12 cellular contexts compared by ENCODE assay signal in genomic region chr5:32225445-32225844, GRCh38. TPM values are rescaled to one million over a fixed set of nuclear protein-coding genes. Genes with fewer than 3 reads are reported as not detected.
DNase-seq lines count a peak whose midpoint lies in the region; ATAC-seq, FAIRE-seq and TF ChIP-seq lines count a peak whose summit lies in the region.
"Had no signal": no experiment of that assay in that cellular context is flagged by ENCODE, and none has a peak within 500 bp of the region (broad histone marks: within the 10 kb centered on the region; RNA-seq: fewer than 3 reads in every experiment).

No MANE protein-coding gene starts in this region.

- DNase-seq in A549 (ENCODE audit: low read depth in 1 of 2, low spot score in 1 of 2) = peak in 1 of 2 experiments; percentile 53
- peak; percentile 43 for DNase-seq in NCI-H82 treated with DMSO at 0.1 percent for 48 hours (lab: John Stamatoyannopoulos, UW; ENCODE audit: unreplicated experiment)
- DNase-seq in fibroblast of the aortic adventitia (ENCODE audit: low read depth) = peak; percentile 33
- no peak for DNase-seq in nephron progenitor cell
- no peak for DNase-seq in SW480 (ENCODE audit: low spot score)
- DNase-seq in NCI-H2196 (lab: John Stamatoyannopoulos, UW; ENCODE audit: unreplicated experiment) = no peak
- DNase-seq in dorsolateral prefrontal cortex = no peak
- DNase-seq in NCI-H1436 treated with DMSO at 0.1 percent for 48 hours (lab: John Stamatoyannopoulos, UW) = no peak
- DNase-seq: activated naive CD8-positive, alpha-beta T cell treated with anti-CD3 and anti-CD28 coated beads for 36 hours; erythroblast; NCI-H2029 treated with DMSO at 0.1 percent for 48 hours had no signal

- H3K4me1 Mint-ChIP-seq in nephron progenitor cell = peaks cover 9% of the 10 kb centered on the region

- H3K27me3 ChIP-seq in dorsolateral prefrontal cortex = no peaks in the 10 kb centered on the region

- H3K4me2 ChIP-seq in A549 = peak overlapping the region; percentile 62

- H3K9me3 Mint-ChIP-seq in nephron progenitor cell = peaks cover 7% of the 10 kb centered on the region
- H3K9me3 Mint-ChIP-seq: activated naive CD8-positive, alpha-beta T cell treated with anti-CD3 and anti-CD28 coated beads for 36 hours had no signal

- intact Hi-C loops in dorsolateral prefrontal cortex (cut with DNase I) = no loop called here

- TF ChIP-seq POLR2A in A549 (IDR thresholded peaks at IDR 0.05; ENCODE audit: low read length) = no peak

- no peaks in the 10 kb centered on the region for H3K27me3 Mint-ChIP-seq in nephron progenitor cell (ENCODE audit: low read depth, poor library complexity)
- H3K27me3 Mint-ChIP-seq: activated naive CD8-positive, alpha-beta T cell treated with anti-CD3 and anti-CD28 coated beads for 36 hours; memory B cell had no signal

- CTCF ChIA-PET in A549 (lab: Yijun Ruan, JAX) = interaction anchor here (1.4 to 6.1 kb wide), 3 partner anchors 8 to 106 kb away, joined by 5 to 37 read pairs (median 11); no protein-coding TSS in a partner anchor

- POLR2A ChIA-PET in A549 (lab: Yijun Ruan, JAX) = no interaction called here

- H3K27ac ChIP-seq in A549 (peak overlapping the region; percentile 84 to 87), dorsolateral prefrontal cortex (peak overlapping the region in 13 of 59 donors; percentile 7 to 46 (median 32))

- H3K36me3 Mint-ChIP-seq in nephron progenitor cell (ENCODE audit: low read depth) = peaks cover 36% of the 10 kb centered on the region

- H3K27ac Mint-ChIP-seq in nephron progenitor cell = peak overlapping the region; percentile 91
- H3K27ac Mint-ChIP-seq: activated naive CD8-positive, alpha-beta T cell treated with anti-CD3 and anti-CD28 coated beads for 36 hours; memory B cell had no signal

- H3K4me3 ChIP-seq in A549 = no peak overlapping the region
- no peak overlapping the region for H3K4me3 ChIP-seq in fibroblast of the aortic adventitia (ENCODE audit: low read depth, low read length)
- H3K4me3 ChIP-seq in dorsolateral prefrontal cortex = no peak overlapping the region

- TF ChIP-seq CTCF in A549 (IDR thresholded peaks at IDR 0.05) = no peak
- TF ChIP-seq CTCF in fibroblast of the aortic adventitia (IDR thresholded peaks at IDR 0.05; ENCODE audit: insufficient read depth, low read length) = no peak
- no peak for TF ChIP-seq CTCF in nephron progenitor cell (IDR thresholded peaks at IDR 0.05)
- TF ChIP-seq CTCF in dorsolateral prefrontal cortex (IDR thresholded peaks at IDR 0.05 in 54 of 56, conservative IDR thresholded peaks at IDR 0.05 in 2 of 56; ENCODE audit: low read depth in 1 of 56, partially characterized antibody in 56 of 56) = no peak

- no peak for TF ChIP-seq EP300 in A549 (IDR thresholded peaks at IDR 0.05)

- peak; percentile 44 to 48; a peak in 5 of 6 replicates for ATAC-seq in A549

- H3K9me3 ChIP-seq in A549 = no peaks in the 10 kb centered on the region

- FAIRE-seq in A549 (lab: Jason Lieb, UNC) = no peak

- H3K4me3 Mint-ChIP-seq in nephron progenitor cell = no peak overlapping the region
- H3K4me3 Mint-ChIP-seq: activated naive CD8-positive, alpha-beta T cell treated with anti-CD3 and anti-CD28 coated beads for 36 hours; memory B cell had no signal

- peaks cover 39% of the 10 kb centered on the region for H3K4me1 ChIP-seq in A549

- 44% methylated on average over 5 of the region's 5 CpGs for WGBS in A549 (ENCODE audit: missing lambda C conversion rate)

- no peak; a peak in 1 of 5 replicates for TF ChIP-seq RAD21 in A549 (conservative IDR thresholded peaks at IDR 0.05 in 1 of 2, IDR thresholded peaks at IDR 0.05 in 1 of 2)

TF ChIP-seq in A549, 52 proteins besides CTCF, POLR2A, EP300 and RAD21:
- TF ChIP-seq CBX8 (IDR thresholded peaks at IDR 0.05) = no peak
- TF ChIP-seq HOXB13 (CRISPR knock-in tag; IDR thresholded peaks at IDR 0.05; ENCODE audit: low read depth) = 0 out of 2 replicates have a peak, but pooled peaks have one; percentile 35
- 0 out of 4 replicates have a peak, but pooled peaks of 1 of the 2 experiments have one; percentile 22 for TF ChIP-seq CEBPB (IDR thresholded peaks at IDR 0.05)
- TF ChIP-seq, protein P1, sequence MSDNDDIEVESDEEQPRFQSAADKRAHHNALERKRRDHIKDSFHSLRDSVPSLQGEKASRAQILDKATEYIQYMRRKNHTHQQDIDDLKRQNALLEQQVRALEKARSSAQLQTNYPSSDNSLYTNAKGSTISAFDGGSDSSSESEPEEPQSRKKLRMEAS (IDR thresholded peaks at IDR 0.05) = peak; percentile 50; the same call in 1 of the 2 replicates
- no peak for TF ChIP-seq KDM5A (IDR thresholded peaks at IDR 0.05)
- TF ChIP-seq PBX3 (IDR thresholded peaks at IDR 0.05) = no peak

RNA-seq across cellular contexts. Expression of gene GOLPH3, which starts 51.3 kb away (rescaled TPM):
- polyA plus RNA-seq in A549 (2011; rRNA removed) (62.4 and 78.7 TPM in 2 replicates), A549 (2017; fragmentation: RNase III; extraction: RNeasy Plus Mini Kit Qiagen cat#74134 plus additional on column Dnase treatment) (50.9 to 58.0 TPM (median 57.8 TPM) in 3 replicates)
- polyA plus RNA-seq in A549 (2012; cell fraction: cytosol; rRNA removed) = 21.9 and 30.7 TPM in 2 replicates
- 18.7 and 28.6 TPM in 2 replicates for polyA plus RNA-seq in A549 (2012; cell fraction: nucleus; rRNA removed)
- polyA minus RNA-seq in A549 (2011; rRNA and poly(A)+ RNA removed) = 59.5 and 65.0 TPM in 2 replicates
- total RNA-seq in fibroblast of the aortic adventitia (ENCODE audit: low replicate concordance) (104 and 128 TPM in 2 replicates), dorsolateral prefrontal cortex (10 to 100 TPM; 44.5 to 71.5 (median 53.5) TPM)

Comparison
In these comparisons a context has a peak if more than half of its experiments do, and no peak if none do; other contexts are left out.
1. DNase-seq: peak in NCI-H82 treated with DMSO at 0.1 percent for 48 hours (single experiment) and fibroblast of the aortic adventitia (single experiment); none in nephron progenitor cell (single experiment), SW480 (single experiment), NCI-H2196 (single experiment), dorsolateral prefrontal cortex (0 of 10) and NCI-H1436 treated with DMSO at 0.1 percent for 48 hours (single experiment).